Comparison of ENCODE assay signal across 16 cellular contexts in genomic region chr3:134381836-134382442, GRCh38. TPM values are rescaled to one million over a fixed set of nuclear protein-coding genes. Genes with fewer than 3 reads are reported as not detected.
A peak's percentile ranks its signal among the peaks of the same experiment; 100 is the strongest.
DNase-seq lines count a peak whose midpoint lies in the region; ATAC-seq and TF ChIP-seq lines count a peak whose summit lies in the region.
"Had no signal": no experiment of that assay in that cellular context is flagged by ENCODE, and none has a peak within 500 bp of the region (broad histone marks: within the 10 kb centered on the region; RNA-seq: fewer than 3 reads in every experiment).

No MANE protein-coding gene starts in this region.

- H3K36me3 ChIP-seq in right atrium auricular region: no peaks in the 10 kb centered on the region
- H3K36me3 ChIP-seq in colonic mucosa: no peaks in the 10 kb centered on the region
- no peaks in the 10 kb centered on the region for H3K36me3 ChIP-seq in psoas muscle (ENCODE audit: insufficient read depth in 1 of 2, low read depth in 1 of 2)
- H3K36me3 ChIP-seq: heart left ventricle had no signal

- H3K9me3 Mint-ChIP-seq in glutamatergic neuron (ENCODE audit: unreplicated experiment): peaks cover 2% of the 10 kb centered on the region
- H3K9me3 Mint-ChIP-seq: nephron progenitor cell; stimulated activated naive CD8-positive, alpha-beta T cell treated with anti-CD3 and anti-CD28 coated beads, Interleukin-15, amount 100 ng/mL, for 72 hours had no signal

- H3K27ac ChIP-seq in right atrium auricular region: no peak overlapping the region
- H3K27ac ChIP-seq in colonic mucosa: peak overlapping the region; percentile 52
- H3K27ac ChIP-seq in psoas muscle: no peak overlapping the region

- no peaks in the 10 kb centered on the region for H3K4me1 Mint-ChIP-seq in glutamatergic neuron (ENCODE audit: low read depth, unreplicated experiment)
- H3K4me1 Mint-ChIP-seq: stimulated activated naive CD8-positive, alpha-beta T cell treated with anti-CD3 and anti-CD28 coated beads, Interleukin-15, amount 100 ng/mL, for 72 hours had no signal

- H3K9ac ChIP-seq in colonic mucosa (ENCODE audit: low read depth in 2 of 2, low read length in 2 of 2): peak overlapping the region in 1 of 2 donors; percentile 43

- no peak overlapping the region for H3K4me3 ChIP-seq in right atrium auricular region
- H3K4me3 ChIP-seq in colonic mucosa: no peak overlapping the region
- no peak overlapping the region for H3K4me3 ChIP-seq in psoas muscle
- H3K4me3 ChIP-seq: heart left ventricle had no signal

- intact Hi-C loops in Right ventricle myocardium inferior (cut with DNase I): loop anchor here (5.0 kb wide), 1 partner anchor 65 kb away; no protein-coding TSS in a partner anchor
- intact Hi-C loops in colonic mucosa (cut with DNase I): no loop called here
- intact Hi-C loops in psoas muscle (cut with DNase I): no loop called here

- TF ChIP-seq CTCF in right atrium auricular region (IDR thresholded peaks at IDR 0.05) (no peak), colonic mucosa (IDR thresholded peaks at IDR 0.05) (no peak), psoas muscle (IDR thresholded peaks at IDR 0.05) (no peak), glutamatergic neuron (IDR thresholded peaks at IDR 0.05; ENCODE audit: partially characterized antibody, unreplicated experiment) (no peak)

- H3K27me3 ChIP-seq in right atrium auricular region (no peaks in the 10 kb centered on the region), colonic mucosa (no peaks in the 10 kb centered on the region), psoas muscle (ENCODE audit: insufficient read depth in 3 of 3, low read length in 2 of 3) (no peaks in the 10 kb centered on the region)
- H3K27me3 ChIP-seq: heart left ventricle had no signal

- no peak overlapping the region for H3K4me3 Mint-ChIP-seq in glutamatergic neuron (ENCODE audit: unreplicated experiment)
- H3K4me3 Mint-ChIP-seq: nephron progenitor cell; stimulated activated naive CD8-positive, alpha-beta T cell treated with anti-CD3 and anti-CD28 coated beads, Interleukin-15, amount 100 ng/mL, for 72 hours had no signal

- H3K27me3 Mint-ChIP-seq in glutamatergic neuron (ENCODE audit: unreplicated experiment): peaks cover 1% of the 10 kb centered on the region

- WGBS in psoas muscle, 3 donors: 67 to 76% (median 68%) methylated on average over 8 of the region's 8 CpGs

- H3K4me1 ChIP-seq in right atrium auricular region (peaks cover 0 to 13% of the 10 kb centered on the region in 2 donors), colonic mucosa (no peaks in the 10 kb centered on the region), psoas muscle (peaks cover 8% of the 10 kb centered on the region)

- no peaks in the 10 kb centered on the region for H3K36me3 Mint-ChIP-seq in glutamatergic neuron (ENCODE audit: unreplicated experiment)

- H3K27ac Mint-ChIP-seq in glutamatergic neuron (ENCODE audit: unreplicated experiment): no peak overlapping the region
- H3K27ac Mint-ChIP-seq: nephron progenitor cell; stimulated activated naive CD8-positive, alpha-beta T cell treated with anti-CD3 and anti-CD28 coated beads, Interleukin-15, amount 100 ng/mL, for 72 hours had no signal

- H3K9me3 ChIP-seq in right atrium auricular region: no peaks in the 10 kb centered on the region
- H3K9me3 ChIP-seq in colonic mucosa: no peaks in the 10 kb centered on the region
- no peaks in the 10 kb centered on the region for H3K9me3 ChIP-seq in psoas muscle

- DNase-seq in right atrium auricular region (ENCODE audit: low spot score) (peak; percentile 55), Right ventricle myocardium inferior (ENCODE audit: missing footprints) (no peak), colonic mucosa (peak; percentile 93), mucosa of gallbladder (ENCODE audit: low spot score) (peak; percentile 91), psoas muscle (no peak), glutamatergic neuron (no peak), KG1 (lab: John Stamatoyannopoulos, UW) (no peak), GOT3 (lab: John Stamatoyannopoulos, UW) (no peak)
- DNase-seq: activated gamma-delta T cell treated with Interleukin-2 at 50 U/mL for 16 hours; cortex of kidney; GF-D8; heart left ventricle; NCI-H1436 treated with DMSO at 0.1 percent for 48 hours; nephron progenitor cell; stimulated activated naive CD8-positive, alpha-beta T cell treated with anti-CD3 and anti-CD28 coated beads, Interleukin-15, amount 100 ng/mL, for 72 hours had no signal

- no peak for ATAC-seq in Right ventricle myocardium inferior
- no peak for ATAC-seq in psoas muscle
- ATAC-seq: Panc1; stimulated activated naive CD8-positive, alpha-beta T cell treated with anti-CD3 and anti-CD28 coated beads, Interleukin-15, amount 100 ng/mL, for 72 hours had no signal

RNA-seq across cellular contexts. Expression of gene AMOTL2, which starts 7.7 kb away (rescaled TPM):
- total RNA-seq in right atrium auricular region (100 to 1,000 TPM in 1 of 2 donors, 10 to 100 TPM in 1; 62.3 to 119 TPM), Right ventricle myocardium inferior (61.9 TPM), colonic mucosa (10 to 100 TPM; 17.8 to 19.9 TPM), mucosa of gallbladder (129 TPM), psoas muscle (10 to 100 TPM; 16.5 to 36.6 (median 29.6) TPM), glutamatergic neuron (ENCODE audit: unreplicated experiment) (38.1 TPM)
- 1 to 10 TPM; 4.0 to 6.1 (median 5.1) TPM for polyA plus RNA-seq in psoas muscle

Comparison
In these comparisons a context has a peak if more than half of its experiments do, and no peak if none do; other contexts are left out.
1. DNase-seq: peak in right atrium auricular region (single experiment), colonic mucosa (single experiment) and mucosa of gallbladder (single experiment); none in Right ventricle myocardium inferior (single experiment), psoas muscle (0 of 2), glutamatergic neuron (single experiment), KG1 (single experiment) and GOT3 (single experiment).